ENCODE assay signal across 2 cellular contexts in genomic region chr3:196938124-196938523, GRCh38.
TF ChIP-seq lines count a peak whose summit lies in the region.

No MANE protein-coding gene starts in this region.

TF ChIP-seq in IMR-90, 13 proteins besides CTCF, POLR2A, EP300 and RAD21:
- TF ChIP-seq NFE2L2 (IDR thresholded peaks at IDR 0.05; ENCODE audit: low read depth, low read length), result 0 out of 2 replicates have a peak, but pooled peaks have one; percentile 7
- TF ChIP-seq BHLHE40 (IDR thresholded peaks at IDR 0.05; ENCODE audit: low read depth, low read length), result no peak

TF ChIP-seq in K562, 482 proteins besides CTCF, POLR2A, EP300 and RAD21:
- TF ChIP-seq ZNF3 (CRISPR knock-in tag; IDR thresholded peaks at IDR 0.05) (no peak), C11orf30 (IDR thresholded peaks at IDR 0.05; ENCODE audit: low read depth) (peak; percentile 38; the same call in 1 of the 2 replicates), ZNF695 (CRISPR knock-in tag; IDR thresholded peaks at IDR 0.05) (no peak), AFF1 (IDR thresholded peaks at IDR 0.05; ENCODE audit: low read depth in 1 of 2, partially characterized antibody in 2 of 2) (no peak), RBFOX2 (IDR thresholded peaks at IDR 0.05; ENCODE audit: low read depth, low read length) (0 out of 2 replicates have a peak, but pooled peaks have one; percentile 1), POLR2AphosphoS5 (IDR thresholded peaks at IDR 0.05; ENCODE audit: control insufficient read depth, insufficient read depth, low read depth, low read length) (0 out of 2 replicates have a peak, but pooled peaks have one; percentile 13), WHSC1 (IDR thresholded peaks at IDR 0.05; ENCODE audit: low read length) (no peak), POLR2H (tag; IDR thresholded peaks at IDR 0.05; ENCODE audit: low read depth) (0 out of 2 replicates have a peak, but pooled peaks have one; percentile 12), NFE2 (IDR thresholded peaks at IDR 0.05; ENCODE audit: low read depth) (peak; percentile 61), DACH1 (IDR thresholded peaks at IDR 0.05; ENCODE audit: partially characterized antibody) (no peak)
